Comparison of ENCODE assay signal across 10 cellular contexts in genomic region chr2:152646775-152647174, GRCh38.
DNase-seq lines count a peak whose midpoint lies in the region; ATAC-seq and TF ChIP-seq lines count a peak whose summit lies in the region.
"Had no signal": no experiment of that assay in that cellular context is flagged by ENCODE, and none has a peak within 500 bp of the region (broad histone marks: within the 10 kb centered on the region; RNA-seq: fewer than 3 reads in every experiment).

No MANE protein-coding gene starts in this region.

- H3K27me3 ChIP-seq in right cardiac atrium (ENCODE audit: control insufficient read depth, insufficient read depth) (no peaks in the 10 kb centered on the region), mammary epithelial cell (ENCODE audit: insufficient read depth, low read length) (no peaks in the 10 kb centered on the region), left lung (no peaks in the 10 kb centered on the region), uterus (no peaks in the 10 kb centered on the region)
- H3K27me3 ChIP-seq: BLaER1 had no signal

- H3K9me3 ChIP-seq in right cardiac atrium (ENCODE audit: control insufficient read depth, low read length) = no peaks in the 10 kb centered on the region
- H3K9me3 ChIP-seq in mammary epithelial cell (replicated peaks; ENCODE audit: insufficient read depth, low read length) = no peaks in the 10 kb centered on the region
- no peaks in the 10 kb centered on the region for H3K9me3 ChIP-seq in left lung
- no peaks in the 10 kb centered on the region for H3K9me3 ChIP-seq in uterus
- H3K9me3 ChIP-seq: BLaER1 had no signal

- H3K4me2 ChIP-seq in mammary epithelial cell (ENCODE audit: insufficient read depth, low read depth, low read length) = no peak overlapping the region
- H3K4me2 ChIP-seq: BLaER1 had no signal

- intact Hi-C loops in right cardiac atrium (cut with DNase I) (no loop called here), cardiac septum (cut with DNase I) (no loop called here), mammary epithelial cell (cut with micrococcal nuclease) (no loop called here), left lung (cut with DNase I) (no loop called here), uterus (cut with DNase I; ENCODE audit: low total_unique reads) (no loop called here)

- ATAC-seq in right cardiac atrium (peak; percentile 22 to 39), left lung (peak; percentile 76)

- TF ChIP-seq POLR2A in uterus (IDR thresholded peaks at IDR 0.05) = no peak

- no peaks in the 10 kb centered on the region for H4K20me1 ChIP-seq in mammary epithelial cell (ENCODE audit: insufficient read depth, low read length)

- no peak for TF ChIP-seq CTCF in mammary epithelial cell (conservative IDR thresholded peaks at IDR 0.05 in 1 of 2, IDR thresholded peaks at IDR 0.05 in 1 of 2; ENCODE audit: extremely low read depth in 1 of 2, insufficient read depth in 1 of 2, low read depth in 1 of 2, low read length in 2 of 2)
- no peak for TF ChIP-seq CTCF in left lung (IDR thresholded peaks at IDR 0.05)
- no peak for TF ChIP-seq CTCF in uterus (IDR thresholded peaks at IDR 0.05)

- no peaks in the 10 kb centered on the region for H3K79me2 ChIP-seq in mammary epithelial cell (ENCODE audit: insufficient read depth, low read length)

- H3K9ac ChIP-seq in mammary epithelial cell (ENCODE audit: insufficient read depth, low read length) = no peak overlapping the region
- H3K9ac ChIP-seq: BLaER1 had no signal

- dilution Hi-C loops in mammary epithelial cell (cut with HindIII; ENCODE audit: low sequenced_read_pairs) = no loop called here

- BruUV-seq in mammary epithelial cell (replicated peaks; lab: Mats Ljungman, UMichigan) = no TSS peak

- H3K4me3 ChIP-seq in right cardiac atrium (ENCODE audit: low read length) = no peak overlapping the region
- H3K4me3 ChIP-seq in mammary epithelial cell (replicated peaks in 1 of 3; ENCODE audit: insufficient read depth in 1 of 3, low read depth in 2 of 3, low read length in 3 of 3) = no peak overlapping the region
- H3K4me3 ChIP-seq in left lung = no peak overlapping the region
- H3K4me3 ChIP-seq in uterus = no peak overlapping the region
- H3K4me3 ChIP-seq: BLaER1 had no signal

- in situ Hi-C loops in mammary epithelial cell (cut with MboI; ENCODE audit: low sequenced_read_pairs in 2 of 2) = loop anchor here (25.0 kb wide), 1 partner anchor 609 kb away; no protein-coding TSS in a partner anchor

- DNase-seq in right cardiac atrium = no peak
- DNase-seq in cardiac septum (ENCODE audit: low spot score) = no peak
- peak; percentile 87 for DNase-seq in mammary epithelial cell
- no peak for DNase-seq in left lung
- DNase-seq in uterus = no peak
- DNase-seq in activated T-cell treated with anti-CD3 and anti-CD28 coated beads, Interleukin-2, amount 50 U/mL, for 48 hours = no peak
- no peak for DNase-seq in stimulated activated CD4-positive, alpha-beta T cell treated with anti-CD3 and anti-CD28 coated beads, Interleukin-1b, Interleukin-23, amount 100 ng/mL, for 48 hours
- DNase-seq in stimulated activated CD8-positive, alpha-beta memory T cell treated with anti-CD3 and anti-CD28 coated beads, Interleukin-4, amount 100 ng/mL, for 48 hours = no peak
- DNase-seq: stimulated activated CD4-positive, alpha-beta T cell treated with anti-CD3 and anti-CD28 coated beads, Interleukin-2, amount 100 ng/mL, for 24 hours had no signal

- CTCF ChIA-PET in mammary epithelial cell (lab: Charles Lee; ENCODE audit: low non-redundant PET) = interaction anchor here (1.1 kb wide), 1 partner anchor 471 kb away, joined by 3 read pairs; no protein-coding TSS in a partner anchor

- H3K27ac ChIP-seq in right cardiac atrium (ENCODE audit: low read length) (no peak overlapping the region), mammary epithelial cell (ENCODE audit: insufficient read depth, low read depth, low read length) (peak overlapping the region; percentile 35), left lung (no peak overlapping the region), uterus (peak overlapping the region; percentile 25 to 49)
- H3K27ac ChIP-seq: BLaER1 had no signal

- H3K4me1 ChIP-seq in right cardiac atrium (ENCODE audit: control insufficient read depth, insufficient read depth, low read length) (no peaks in the 10 kb centered on the region), mammary epithelial cell (ENCODE audit: insufficient read depth, low read length) (peaks cover 12% of the 10 kb centered on the region), left lung (peaks cover 8 to 17% of the 10 kb centered on the region in 2 donors), uterus (peaks cover 0 to 11% of the 10 kb centered on the region in 2 donors)
- H3K4me1 ChIP-seq: BLaER1 had no signal

- no peak overlapping the region for H2AFZ ChIP-seq in mammary epithelial cell (ENCODE audit: low read depth, low read length)

- H3K36me3 ChIP-seq in mammary epithelial cell (ENCODE audit: insufficient read depth, low read length) (peaks cover 29% of the 10 kb centered on the region), left lung (peaks cover 0 to 71% of the 10 kb centered on the region in 2 donors), uterus (no peaks in the 10 kb centered on the region)

- 81% methylated on average over 3 of the region's 3 CpGs for WGBS in right cardiac atrium
- 17% methylated on average over 3 of the region's 3 CpGs for WGBS in mammary epithelial cell (ENCODE audit: low coverage, missing lambda C conversion rate)

Comparison
In these comparisons a context has a peak if more than half of its experiments do, and no peak if none do; other contexts are left out.
1. H3K27ac ChIP-seq: peak in mammary epithelial cell (single experiment) and uterus (2 of 2); none in right cardiac atrium (single experiment) and left lung (0 of 2).